In genomic region chrX:2159393-2159792, GRCh38 we compare ENCODE assay signal across 1 cellular context.
A peak's percentile ranks its signal among the peaks of the same experiment; 100 is the strongest.
TF ChIP-seq lines count a peak whose summit lies in the region.

No MANE protein-coding gene starts in this region.

TF ChIP-seq in K562, 482 proteins besides CTCF, POLR2A, EP300 and RAD21 (continued from another document):
- TF ChIP-seq CEBPG (CRISPR knock-in tag; IDR thresholded peaks at IDR 0.05) (peak; percentile 43), CEBPG (tag; conservative IDR thresholded peaks at IDR 0.05 in 1 of 2, IDR thresholded peaks at IDR 0.05 in 1 of 2) (peak; percentile 85 to 94), MEF2D (tag; conservative IDR thresholded peaks at IDR 0.05; ENCODE audit: low read depth) (peak; percentile 76), ATF1 (CRISPR knock-in tag; IDR thresholded peaks at IDR 0.05) (no peak), ATF1 (tag; IDR thresholded peaks at IDR 0.05) (peak; percentile 53; the same call in 1 of the 2 replicates), ARID1B (IDR thresholded peaks at IDR 0.05) (peak; percentile 80), PBX2 (CRISPR knock-in tag; IDR thresholded peaks at IDR 0.05; ENCODE audit: low read depth) (peak; percentile 55), PBX2 (tag; conservative IDR thresholded peaks at IDR 0.05; ENCODE audit: low read depth) (peak; percentile 97), MEF2A (IDR thresholded peaks at IDR 0.05; ENCODE audit: control insufficient read depth, low read depth, low read length) (0 out of 2 replicates have a peak, but pooled peaks have one; percentile 15), ATF7 (IDR thresholded peaks at IDR 0.05) (peak; percentile 53; the same call in 1 of the 2 replicates), KDM1A (IDR thresholded peaks at IDR 0.05) (no peak), CREM (IDR thresholded peaks at IDR 0.05; ENCODE audit: low read depth) (peak; percentile 49), PHF20 (IDR thresholded peaks at IDR 0.05; ENCODE audit: partially characterized antibody) (no peak), TAL1 (IDR thresholded peaks at IDR 0.05) (peak; percentile 80), ZNF217 (CRISPR knock-in tag; IDR thresholded peaks at IDR 0.05) (no peak), RBFOX2 (IDR thresholded peaks at IDR 0.05; ENCODE audit: low read depth, low read length) (no peak), PKNOX1 (IDR thresholded peaks at IDR 0.05) (peak; percentile 88), NONO (IDR thresholded peaks at IDR 0.05; ENCODE audit: low read depth in 2 of 2, low read length in 1 of 2) (no peak), NELFE (IDR thresholded peaks at IDR 0.05; ENCODE audit: insufficient read depth, insufficient read length) (no peak), TBL1XR1 (IDR thresholded peaks at IDR 0.05; ENCODE audit: low read length in 2 of 2) (peak in 1 of 2 experiments; percentile 43; a peak in 1 of 4 replicates), SRSF3 (IDR thresholded peaks at IDR 0.05; ENCODE audit: insufficient read depth, low read length) (no peak), ZNF766 (CRISPR knock-in tag; conservative IDR thresholded peaks at IDR 0.05) (peak; percentile 34; the same call in 1 of the 2 replicates), CEBPB (tag; IDR thresholded peaks at IDR 0.05) (peak; percentile 93), NFIC (IDR thresholded peaks at IDR 0.05) (0 out of 2 replicates have a peak, but pooled peaks have one; percentile 14), TRIM24 (IDR thresholded peaks at IDR 0.05) (peak; percentile 63 to 81; a peak in 3 of 4 replicates), TRIM28 (IDR thresholded peaks at IDR 0.05) (no peak), PHB (CRISPR knock-in tag; IDR thresholded peaks at IDR 0.05) (no peak), ILF3 (IDR thresholded peaks at IDR 0.05; ENCODE audit: borderline replicate concordance) (no peak), CBFA2T3 (IDR thresholded peaks at IDR 0.05) (peak; percentile 84), TCF3 (CRISPR knock-in tag; IDR thresholded peaks at IDR 0.05) (peak; percentile 68), MEIS2 (IDR thresholded peaks at IDR 0.05; ENCODE audit: partially characterized antibody) (peak; percentile 96), SOX6 (IDR thresholded peaks at IDR 0.05) (0 out of 2 replicates have a peak, but pooled peaks have one; percentile 22), KLF16 (IDR thresholded peaks at IDR 0.05) (peak; percentile 50; the same call in 1 of the 2 replicates), VEZF1 (CRISPR knock-in tag; IDR thresholded peaks at IDR 0.05) (0 out of 2 replicates have a peak, but pooled peaks have one; percentile 16), CBFA2T2 (conservative IDR thresholded peaks at IDR 0.05) (peak; percentile 74), TAF15 (IDR thresholded peaks at IDR 0.05; ENCODE audit: low read depth, low read length) (no peak), NCOA1 (IDR thresholded peaks at IDR 0.05; ENCODE audit: low read depth) (no peak), ZNF668 (CRISPR knock-in tag; IDR thresholded peaks at IDR 0.05) (no peak), TEAD4 (IDR thresholded peaks at IDR 0.05; ENCODE audit: low read length) (peak; percentile 84), TEAD4 (CRISPR knock-in tag; IDR thresholded peaks at IDR 0.05; ENCODE audit: borderline replicate concordance) (no peak), KAT8 (IDR thresholded peaks at IDR 0.05; ENCODE audit: low read depth) (no peak), CREB1 (IDR thresholded peaks at IDR 0.05) (no peak), CREB1 (CRISPR knock-in tag; IDR thresholded peaks at IDR 0.05) (no peak), DPF2 (IDR thresholded peaks at IDR 0.05) (peak; percentile 52), ZNF395 (CRISPR knock-in tag; IDR thresholded peaks at IDR 0.05) (no peak), ZNF232 (CRISPR knock-in tag; IDR thresholded peaks at IDR 0.05) (no peak), SMARCA4 (IDR thresholded peaks at IDR 0.05) (0 out of 2 replicates have a peak, but pooled peaks have one; percentile 31)
- TF ChIP-seq, protein P1, sequence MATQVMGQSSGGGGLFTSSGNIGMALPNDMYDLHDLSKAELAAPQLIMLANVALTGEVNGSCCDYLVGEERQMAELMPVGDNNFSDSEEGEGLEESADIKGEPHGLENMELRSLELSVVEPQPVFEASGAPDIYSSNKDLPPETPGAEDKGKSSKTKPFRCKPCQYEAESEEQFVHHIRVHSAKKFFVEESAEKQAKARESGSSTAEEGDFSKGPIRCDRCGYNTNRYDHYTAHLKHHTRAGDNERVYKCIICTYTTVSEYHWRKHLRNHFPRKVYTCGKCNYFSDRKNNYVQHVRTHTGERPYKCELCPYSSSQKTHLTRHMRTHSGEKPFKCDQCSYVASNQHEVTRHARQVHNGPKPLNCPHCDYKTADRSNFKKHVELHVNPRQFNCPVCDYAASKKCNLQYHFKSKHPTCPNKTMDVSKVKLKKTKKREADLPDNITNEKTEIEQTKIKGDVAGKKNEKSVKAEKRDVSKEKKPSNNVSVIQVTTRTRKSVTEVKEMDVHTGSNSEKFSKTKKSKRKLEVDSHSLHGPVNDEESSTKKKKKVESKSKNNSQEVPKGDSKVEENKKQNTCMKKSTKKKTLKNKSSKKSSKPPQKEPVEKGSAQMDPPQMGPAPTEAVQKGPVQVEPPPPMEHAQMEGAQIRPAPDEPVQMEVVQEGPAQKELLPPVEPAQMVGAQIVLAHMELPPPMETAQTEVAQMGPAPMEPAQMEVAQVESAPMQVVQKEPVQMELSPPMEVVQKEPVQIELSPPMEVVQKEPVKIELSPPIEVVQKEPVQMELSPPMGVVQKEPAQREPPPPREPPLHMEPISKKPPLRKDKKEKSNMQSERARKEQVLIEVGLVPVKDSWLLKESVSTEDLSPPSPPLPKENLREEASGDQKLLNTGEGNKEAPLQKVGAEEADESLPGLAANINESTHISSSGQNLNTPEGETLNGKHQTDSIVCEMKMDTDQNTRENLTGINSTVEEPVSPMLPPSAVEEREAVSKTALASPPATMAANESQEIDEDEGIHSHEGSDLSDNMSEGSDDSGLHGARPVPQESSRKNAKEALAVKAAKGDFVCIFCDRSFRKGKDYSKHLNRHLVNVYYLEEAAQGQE (CRISPR knock-in tag; IDR thresholded peaks at IDR 0.05; ENCODE audit: low read depth), result no peak
- TF ChIP-seq, protein P2, sequence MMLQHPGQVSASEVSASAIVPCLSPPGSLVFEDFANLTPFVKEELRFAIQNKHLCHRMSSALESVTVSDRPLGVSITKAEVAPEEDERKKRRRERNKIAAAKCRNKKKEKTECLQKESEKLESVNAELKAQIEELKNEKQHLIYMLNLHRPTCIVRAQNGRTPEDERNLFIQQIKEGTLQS (IDR thresholded peaks at IDR 0.05), result peak; percentile 45
- TF ChIP-seq, protein P2 (CRISPR knock-in tag; conservative IDR thresholded peaks at IDR 0.05), result no peak
TF ChIP-seq in K562: peak in this region for 30.
